In the genomic region with DNA sequence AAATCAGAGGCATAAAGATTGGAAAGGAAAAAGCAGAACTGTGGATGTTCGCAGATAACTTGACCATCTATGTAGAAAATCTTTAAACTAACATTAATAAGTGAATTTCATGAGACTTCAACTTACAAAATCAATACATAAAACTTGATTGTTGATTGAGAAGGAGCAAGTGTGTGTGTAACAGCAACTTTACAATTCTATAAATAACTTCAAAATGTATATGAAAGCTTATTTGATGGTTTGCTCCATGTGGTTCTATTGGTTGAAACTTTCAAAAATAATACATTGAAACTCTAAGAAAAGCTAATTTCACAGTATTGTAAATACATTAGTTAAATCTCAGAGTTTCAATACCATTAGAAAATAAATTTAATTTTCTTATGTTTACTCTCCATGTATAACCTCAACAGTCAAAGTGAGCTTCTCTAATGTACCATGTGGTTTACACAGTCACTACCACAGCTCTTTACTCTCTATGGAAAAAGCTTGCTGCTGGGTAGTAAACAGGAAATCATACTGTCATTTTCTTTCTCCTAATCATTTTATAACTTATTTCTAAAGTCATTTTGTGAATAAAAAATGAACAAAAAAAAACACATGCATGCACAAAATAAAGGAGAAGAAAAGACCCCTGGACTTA, we compare ENCODE assay signal across 9 cellular contexts. TPM values are rescaled to one million over a fixed set of nuclear protein-coding genes. Genes with fewer than 3 reads are reported as not detected.
DNase-seq lines count a peak whose midpoint lies in the region; ATAC-seq and TF ChIP-seq lines count a peak whose summit lies in the region.
"Had no signal": no experiment of that assay in that cellular context is flagged by ENCODE, and none has a peak within 500 bp of the region (broad histone marks: within the 10 kb centered on the region; RNA-seq: fewer than 3 reads in every experiment).

No MANE protein-coding gene starts in this region.

- peaks cover 31% of the 10 kb centered on the region for H3K9me3 Mint-ChIP-seq in WTC11

- no peak overlapping the region for H3K4me3 Mint-ChIP-seq in WTC11
- H3K4me3 Mint-ChIP-seq: neural crest cell had no signal

- no peaks in the 10 kb centered on the region for H3K36me3 ChIP-seq in mesendoderm (ENCODE audit: control insufficient read depth, insufficient read depth, low read length)

- no peaks in the 10 kb centered on the region for H3K4me1 ChIP-seq in mesendoderm (ENCODE audit: control insufficient read depth, low read depth, low read length)

- no peak overlapping the region for H3K9ac ChIP-seq in mesendoderm (ENCODE audit: low read length)

- H3K18ac ChIP-seq in mesendoderm (ENCODE audit: low read length): no peak overlapping the region

- no peak overlapping the region for H4K5ac ChIP-seq in mesendoderm (ENCODE audit: low read length)

- intact Hi-C loops in sciatic nerve (cut with DNase I): no loop called here

- WGBS in mesendoderm (ENCODE audit: extremely low coverage, insufficient coverage, low lambda C conversion rate): no CpG with 5 or more reads among the region's 1 CpG

- H3K56ac ChIP-seq in mesendoderm (ENCODE audit: low read length): no peak overlapping the region

- peak; percentile 89 for ATAC-seq in GM18858 (IDR thresholded peaks at IDR 0.05; ENCODE audit: unreplicated experiment)
- ATAC-seq in GM21786 (IDR thresholded peaks at IDR 0.05; ENCODE audit: unreplicated experiment): peak; percentile 50
- ATAC-seq in HG03520 (IDR thresholded peaks at IDR 0.05; ENCODE audit: unreplicated experiment): peak; percentile 93
- ATAC-seq in WTC11: no peak
- no peak for ATAC-seq in sciatic nerve

- no peak overlapping the region; the same call in 1 of the 2 replicates for H3K27ac Mint-ChIP-seq in WTC11

- H3K79me1 ChIP-seq in mesendoderm (ENCODE audit: low read length): peaks cover 2% of the 10 kb centered on the region

- H3K27me3 ChIP-seq in mesendoderm (ENCODE audit: insufficient read depth, low read length, poor library complexity): no peaks in the 10 kb centered on the region

- H3K79me2 ChIP-seq in mesendoderm (ENCODE audit: control insufficient read depth, insufficient read depth, low read length): no peaks in the 10 kb centered on the region

- no peak overlapping the region for H3K4ac ChIP-seq in mesendoderm (ENCODE audit: low read depth, low read length)

- no peak overlapping the region for H3K23ac ChIP-seq in mesendoderm (ENCODE audit: low read length)

- H3K4me1 Mint-ChIP-seq in WTC11: peaks cover 6% of the 10 kb centered on the region

- H2BK120ac ChIP-seq in mesendoderm (ENCODE audit: low read depth, low read length): no peak overlapping the region

- H2AK5ac ChIP-seq in mesendoderm (ENCODE audit: low read length): no peak overlapping the region

- peak; percentile 30 to 47 for DNase-seq in lung microvascular endothelial cell (ENCODE audit: low read depth in 2 of 2)
- DNase-seq in mesendoderm: no peak
- no peak for DNase-seq in WTC11 (ENCODE audit: low spot score)
- DNase-seq in sciatic nerve (ENCODE audit: low spot score): no peak
- DNase-seq in GM10248 (ENCODE audit: extremely low spot score): no peak

- peaks cover 35% of the 10 kb centered on the region for H3K36me3 Mint-ChIP-seq in WTC11

- no peak overlapping the region for H4K8ac ChIP-seq in mesendoderm (ENCODE audit: low read depth, low read length)

- no peak overlapping the region for H3K4me3 ChIP-seq in mesendoderm (ENCODE audit: low read length)

- no peak overlapping the region for H2BK15ac ChIP-seq in mesendoderm (replicated peaks; ENCODE audit: low read depth)

- H3K4me2 ChIP-seq in mesendoderm (ENCODE audit: low read length): no peak overlapping the region

- CTCF ChIA-PET in WTC11 (lab: Charles Lee): no interaction called here
- CTCF ChIA-PET in GM10248 (lab: Yijun Ruan, JAX): no interaction called here

- H3K27me3 Mint-ChIP-seq in WTC11 (ENCODE audit: low read depth): no peaks in the 10 kb centered on the region

- no peak for TF ChIP-seq CTCF in WTC11 (IDR thresholded peaks at IDR 0.05)
- no peak for TF ChIP-seq CTCF in GM10248 (IDR thresholded peaks at IDR 0.05; ENCODE audit: control extremely low read depth, extremely low read depth, low read depth, missing control alignments)

- no peak overlapping the region for H3K27ac ChIP-seq in mesendoderm (ENCODE audit: low read depth, low read length)

- no peak overlapping the region for H2BK5ac ChIP-seq in mesendoderm (ENCODE audit: low read length)

- POLR2A ChIA-PET in WTC11 (lab: Charles Lee) (no interaction called here), GM10248 (lab: Yijun Ruan, JAX) (no interaction called here)

TF ChIP-seq in WTC11, 78 proteins besides CTCF, POLR2A, EP300 and RAD21:
- no peak for TF ChIP-seq ZNF425 (CRISPR knock-in tag; conservative IDR thresholded peaks at IDR 0.05)
- no peak for TF ChIP-seq RELA (CRISPR knock-in tag; IDR thresholded peaks at IDR 0.05; ENCODE audit: borderline replicate concordance)
- no peak for TF ChIP-seq OVOL2 (CRISPR knock-in tag; IDR thresholded peaks at IDR 0.05; ENCODE audit: borderline replicate concordance)
- TF ChIP-seq MLX (CRISPR knock-in tag; IDR thresholded peaks at IDR 0.05): no peak
- no peak for TF ChIP-seq IRF2 (CRISPR knock-in tag; IDR thresholded peaks at IDR 0.05; ENCODE audit: borderline replicate concordance, low read depth)
- TF ChIP-seq, protein P1, sequence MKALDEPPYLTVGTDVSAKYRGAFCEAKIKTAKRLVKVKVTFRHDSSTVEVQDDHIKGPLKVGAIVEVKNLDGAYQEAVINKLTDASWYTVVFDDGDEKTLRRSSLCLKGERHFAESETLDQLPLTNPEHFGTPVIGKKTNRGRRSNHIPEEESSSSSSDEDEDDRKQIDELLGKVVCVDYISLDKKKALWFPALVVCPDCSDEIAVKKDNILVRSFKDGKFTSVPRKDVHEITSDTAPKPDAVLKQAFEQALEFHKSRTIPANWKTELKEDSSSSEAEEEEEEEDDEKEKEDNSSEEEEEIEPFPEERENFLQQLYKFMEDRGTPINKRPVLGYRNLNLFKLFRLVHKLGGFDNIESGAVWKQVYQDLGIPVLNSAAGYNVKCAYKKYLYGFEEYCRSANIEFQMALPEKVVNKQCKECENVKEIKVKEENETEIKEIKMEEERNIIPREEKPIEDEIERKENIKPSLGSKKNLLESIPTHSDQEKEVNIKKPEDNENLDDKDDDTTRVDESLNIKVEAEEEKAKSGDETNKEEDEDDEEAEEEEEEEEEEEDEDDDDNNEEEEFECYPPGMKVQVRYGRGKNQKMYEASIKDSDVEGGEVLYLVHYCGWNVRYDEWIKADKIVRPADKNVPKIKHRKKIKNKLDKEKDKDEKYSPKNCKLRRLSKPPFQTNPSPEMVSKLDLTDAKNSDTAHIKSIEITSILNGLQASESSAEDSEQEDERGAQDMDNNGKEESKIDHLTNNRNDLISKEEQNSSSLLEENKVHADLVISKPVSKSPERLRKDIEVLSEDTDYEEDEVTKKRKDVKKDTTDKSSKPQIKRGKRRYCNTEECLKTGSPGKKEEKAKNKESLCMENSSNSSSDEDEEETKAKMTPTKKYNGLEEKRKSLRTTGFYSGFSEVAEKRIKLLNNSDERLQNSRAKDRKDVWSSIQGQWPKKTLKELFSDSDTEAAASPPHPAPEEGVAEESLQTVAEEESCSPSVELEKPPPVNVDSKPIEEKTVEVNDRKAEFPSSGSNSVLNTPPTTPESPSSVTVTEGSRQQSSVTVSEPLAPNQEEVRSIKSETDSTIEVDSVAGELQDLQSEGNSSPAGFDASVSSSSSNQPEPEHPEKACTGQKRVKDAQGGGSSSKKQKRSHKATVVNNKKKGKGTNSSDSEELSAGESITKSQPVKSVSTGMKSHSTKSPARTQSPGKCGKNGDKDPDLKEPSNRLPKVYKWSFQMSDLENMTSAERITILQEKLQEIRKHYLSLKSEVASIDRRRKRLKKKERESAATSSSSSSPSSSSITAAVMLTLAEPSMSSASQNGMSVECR (CRISPR knock-in tag; IDR thresholded peaks at IDR 0.05; ENCODE audit: borderline replicate concordance): no peak
- no peak for TF ChIP-seq FOXP4 (CRISPR knock-in tag; IDR thresholded peaks at IDR 0.05)

RNA-seq across cellular contexts. Expression of gene AKT3, which starts 12.0 kb away (rescaled TPM):
- total RNA-seq in lung microvascular endothelial cell (32.0 and 44.2 TPM in 2 replicates), WTC11 (2021) (34.5 to 38.5 TPM (median 34.6 TPM) in 3 replicates), sciatic nerve (143 TPM)
- polyA plus RNA-seq in mesendoderm (2013, experiment 1 of 2): 9.7 TPM
- polyA plus RNA-seq in mesendoderm (2013, experiment 2 of 2): 10.8 TPM

Comparison
In these comparisons a context has a peak if more than half of its experiments do, and no peak if none do; other contexts are left out.
1. ATAC-seq: peak in GM18858 (single experiment), GM21786 (single experiment) and HG03520 (single experiment); none in WTC11 (single experiment) and sciatic nerve (single experiment).
2. DNase-seq: peak in lung microvascular endothelial cell (2 of 2); none in mesendoderm (single experiment), WTC11 (single experiment), sciatic nerve (single experiment) and GM10248 (single experiment).